ENCODE assay signal across 2 cellular contexts in genomic region chr1:162366671-162367070, GRCh38.
TF ChIP-seq lines count a peak whose summit lies in the region.

No MANE protein-coding gene starts in this region.

TF ChIP-seq in HepG2, 621 proteins besides CTCF, POLR2A, EP300 and RAD21:
- no peak for TF ChIP-seq ZNF3 (CRISPR knock-in tag; IDR thresholded peaks at IDR 0.05)
- TF ChIP-seq ZNF33A (CRISPR knock-in tag; IDR thresholded peaks at IDR 0.05; ENCODE audit: borderline replicate concordance), result no peak
- no peak for TF ChIP-seq CHD2 (IDR thresholded peaks at IDR 0.05; ENCODE audit: low read depth, low read length)
- TF ChIP-seq SIX4 (CRISPR knock-in tag; IDR thresholded peaks at IDR 0.05), result no peak

TF ChIP-seq in K562, 482 proteins besides CTCF, POLR2A, EP300 and RAD21:
- TF ChIP-seq KHSRP (IDR thresholded peaks at IDR 0.05) (no peak), EGR1 (conservative IDR thresholded peaks at IDR 0.05) (peak; percentile 62)
